8 cellular contexts compared by ENCODE assay signal in genomic region chr10:50577681-50578350, GRCh38. TPM values are rescaled to one million over a fixed set of nuclear protein-coding genes. Genes with fewer than 3 reads are reported as not detected.
DNase-seq lines count a peak whose midpoint lies in the region; ATAC-seq and TF ChIP-seq lines count a peak whose summit lies in the region.

No MANE protein-coding gene starts in this region.

- H3K27me3 Mint-ChIP-seq in activated CD4-positive, alpha-beta memory T cell treated with anti-CD3 and anti-CD28 coated beads for 36 hours: no peaks in the 10 kb centered on the region
- no peaks in the 10 kb centered on the region for H3K27me3 Mint-ChIP-seq in activated CD4-positive, alpha-beta memory T cell treated with anti-CD3 and anti-CD28 coated beads, Interleukin-2, amount 10 ng/mL, durations not matched to agents 7 days and 5 days

- peaks cover 57% of the 10 kb centered on the region for H3K4me1 Mint-ChIP-seq in activated CD4-positive, alpha-beta memory T cell treated with anti-CD3 and anti-CD28 coated beads for 36 hours (ENCODE audit: low read depth)
- peaks cover 7% of the 10 kb centered on the region for H3K4me1 Mint-ChIP-seq in activated CD4-positive, alpha-beta memory T cell treated with anti-CD3 and anti-CD28 coated beads, Interleukin-2, amount 10 ng/mL, durations not matched to agents 7 days and 5 days

- TF ChIP-seq POLR2A in heart left ventricle (IDR thresholded peaks at IDR 0.05) (no peak), stomach (IDR thresholded peaks at IDR 0.05) (no peak), lower leg skin (IDR thresholded peaks at IDR 0.05) (no peak)

- CTCF ChIA-PET in activated CD4-positive, alpha-beta memory T cell treated with anti-CD3 and anti-CD28 coated beads for 36 hours (lab: Charles Lee): interaction anchor here (0.8 to 1.3 kb wide), 2 partner anchors 8 to 9 kb away, joined by 3 read pairs; no protein-coding TSS in a partner anchor
- CTCF ChIA-PET in activated CD4-positive, alpha-beta memory T cell treated with anti-CD3 and anti-CD28 coated beads, Interleukin-2, amount 10 ng/mL, durations not matched to agents 7 days and 5 days (lab: Charles Lee): no interaction called here

- no peaks in the 10 kb centered on the region for H3K9me3 Mint-ChIP-seq in activated CD4-positive, alpha-beta memory T cell treated with anti-CD3 and anti-CD28 coated beads for 36 hours
- H3K9me3 Mint-ChIP-seq in activated CD4-positive, alpha-beta memory T cell treated with anti-CD3 and anti-CD28 coated beads, Interleukin-2, amount 10 ng/mL, durations not matched to agents 7 days and 5 days: no peaks in the 10 kb centered on the region

- H3K9me3 ChIP-seq in SJCRH30 (replicated peaks) (no peaks in the 10 kb centered on the region), heart left ventricle (peaks cover 0 to 7% (median 0%) of the 10 kb centered on the region in 12 donors), stomach (no peaks in the 10 kb centered on the region)

- intact Hi-C loops in activated CD4-positive, alpha-beta memory T cell treated with anti-CD3 and anti-CD28 coated beads for 36 hours (cut with micrococcal nuclease): loop anchor here (5.0 kb wide), 1 partner anchor 44 kb away; the partner anchor contains the start of gene SGMS1
- intact Hi-C loops in heart left ventricle (cut with DNase I): loop anchor here in 2 of 10 donors (1.0 to 5.0 kb wide), 2 partner anchors 34 to 46 kb away; no protein-coding TSS in a partner anchor
- intact Hi-C loops in stomach (cut with DNase I; ENCODE audit: low total_unique reads): no loop called here
- intact Hi-C loops in lower leg skin (cut with DNase I; ENCODE audit: low total_unique reads): no loop called here

- H3K36me3 Mint-ChIP-seq in activated CD4-positive, alpha-beta memory T cell treated with anti-CD3 and anti-CD28 coated beads for 36 hours: no peaks in the 10 kb centered on the region
- H3K36me3 Mint-ChIP-seq in activated CD4-positive, alpha-beta memory T cell treated with anti-CD3 and anti-CD28 coated beads, Interleukin-2, amount 10 ng/mL, durations not matched to agents 7 days and 5 days (ENCODE audit: low read depth): no peaks in the 10 kb centered on the region

- no peak overlapping the region for H3K27ac Mint-ChIP-seq in activated CD4-positive, alpha-beta memory T cell treated with anti-CD3 and anti-CD28 coated beads for 36 hours
- no peak overlapping the region for H3K27ac Mint-ChIP-seq in activated CD4-positive, alpha-beta memory T cell treated with anti-CD3 and anti-CD28 coated beads, Interleukin-2, amount 10 ng/mL, durations not matched to agents 7 days and 5 days

- POLR2A ChIA-PET in activated CD4-positive, alpha-beta memory T cell treated with anti-CD3 and anti-CD28 coated beads for 36 hours (lab: Charles Lee): interaction anchor here (0.6 to 1.4 kb wide), 3 partner anchors 27 to 48 kb away, joined by 3 to 5 read pairs (median 3); partner anchors contain the start of gene SGMS1
- POLR2A ChIA-PET in activated CD4-positive, alpha-beta memory T cell treated with anti-CD3 and anti-CD28 coated beads, Interleukin-2, amount 10 ng/mL, durations not matched to agents 7 days and 5 days (lab: Charles Lee): no interaction called here

- H3K4me3 Mint-ChIP-seq in activated CD4-positive, alpha-beta memory T cell treated with anti-CD3 and anti-CD28 coated beads for 36 hours: no peak overlapping the region
- H3K4me3 Mint-ChIP-seq in activated CD4-positive, alpha-beta memory T cell treated with anti-CD3 and anti-CD28 coated beads, Interleukin-2, amount 10 ng/mL, durations not matched to agents 7 days and 5 days: no peak overlapping the region

- H3K27me3 ChIP-seq in SJCRH30: no peaks in the 10 kb centered on the region
- H3K27me3 ChIP-seq in heart left ventricle: no peaks in the 10 kb centered on the region
- H3K27me3 ChIP-seq in stomach: no peaks in the 10 kb centered on the region

- H3K27ac ChIP-seq in SJCRH30 (peak overlapping the region; percentile 90), heart left ventricle (peak overlapping the region in 10 of 12 donors; percentile 52 to 68 (median 62)), stomach (peak overlapping the region; percentile 69 to 87 (median 78))

- TF ChIP-seq CTCF in heart left ventricle (IDR thresholded peaks at IDR 0.05): no peak
- no peak for TF ChIP-seq CTCF in stomach (IDR thresholded peaks at IDR 0.05)
- no peak for TF ChIP-seq CTCF in lower leg skin (IDR thresholded peaks at IDR 0.05)

- peak; percentile 21 for DNase-seq in activated CD4-positive, alpha-beta memory T cell treated with anti-CD3 and anti-CD28 coated beads for 36 hours
- DNase-seq in activated CD4-positive, alpha-beta memory T cell treated with anti-CD3 and anti-CD28 coated beads, Interleukin-2, amount 10 ng/mL, durations not matched to agents 7 days and 5 days: no peak
- DNase-seq in SJCRH30: peak; percentile 81 to 84
- DNase-seq in heart left ventricle: peak in 3 of 5 donors; percentile 30 to 65 (median 40)
- DNase-seq in stomach: peak; percentile 62
- DNase-seq in NCI-H146 treated with DMSO at 0.1 percent for 48 hours (lab: John Stamatoyannopoulos, UW; ENCODE audit: unreplicated experiment): no peak
- DNase-seq in lower leg skin (ENCODE audit: low spot score in 2 of 2): no peak

- 28 to 31% (median 29%) methylated on average over 7 of the region's 7 CpGs for WGBS in heart left ventricle, 4 donors
- 23 to 39% (median 27%) methylated on average over 7 of the region's 7 CpGs for WGBS in stomach, 5 donors
- WGBS in lower leg skin, 2 donors: 63 to 74% methylated on average over 7 of the region's 7 CpGs

- H3K4me3 ChIP-seq in SJCRH30 (no peak overlapping the region), heart left ventricle (peak overlapping the region in 4 of 12 donors; percentile 7 to 17 (median 11)), stomach (no peak overlapping the region), lower leg skin (ENCODE audit: low read depth, poor library complexity, severe bottlenecking) (no peak overlapping the region)

- no peak for TF ChIP-seq EP300 in stomach (IDR thresholded peaks at IDR 0.05)

- ATAC-seq in heart left ventricle: peak; percentile 79 to 96 (median 86)
- ATAC-seq in HG02763 (IDR thresholded peaks at IDR 0.05; ENCODE audit: unreplicated experiment): no peak

- H3K36me3 ChIP-seq in SJCRH30 (no peaks in the 10 kb centered on the region), heart left ventricle (no peaks in the 10 kb centered on the region), stomach (no peaks in the 10 kb centered on the region)

- peaks cover 35% of the 10 kb centered on the region for H3K4me1 ChIP-seq in SJCRH30
- H3K4me1 ChIP-seq in heart left ventricle: peaks cover 0 to 52% (median 34%) of the 10 kb centered on the region in 12 donors
- H3K4me1 ChIP-seq in stomach: peaks cover 34 to 72% (median 56%) of the 10 kb centered on the region in 4 donors

RNA-seq across cellular contexts. Expression of gene SGMS1, which starts 45.9 kb away (rescaled TPM):
- 1 to 10 TPM; 6.8 to 7.2 TPM for total RNA-seq in activated CD4-positive, alpha-beta memory T cell treated with anti-CD3 and anti-CD28 coated beads for 36 hours
- 10 to 100 TPM; 18.9 to 19.9 TPM for total RNA-seq in activated CD4-positive, alpha-beta memory T cell treated with anti-CD3 and anti-CD28 coated beads, Interleukin-2, amount 10 ng/mL, durations not matched to agents 7 days and 5 days
- total RNA-seq in SJCRH30 (2014; rRNA removed; shearing (Covaris generic)): 13.4 and 14.7 TPM in 2 replicates
- total RNA-seq in heart left ventricle: 10 to 100 TPM; 15.9 to 40.6 (median 19.6) TPM
- 10 to 100 TPM in 1 of 2 donors, 1 to 10 TPM in 1; 6.9 to 29.1 TPM for polyA plus RNA-seq in heart left ventricle
- 100 to 1,000 TPM in 2 of 5 donors, 10 to 100 TPM in 3; 24.6 to 229 (median 75.5) TPM for total RNA-seq in stomach
- polyA plus RNA-seq in stomach: 1 to 10 TPM; 6.2 to 7.8 (median 7.0) TPM
- total RNA-seq in lower leg skin: 100 to 1,000 TPM; 153 to 235 (median 186) TPM

Comparison
In these comparisons a context has a peak if more than half of its experiments do, and no peak if none do; other contexts are left out.
1. DNase-seq: peak in activated CD4-positive, alpha-beta memory T cell treated with anti-CD3 and anti-CD28 coated beads for 36 hours (single experiment), SJCRH30 (2 of 2), heart left ventricle (3 of 5) and stomach (single experiment); none in activated CD4-positive, alpha-beta memory T cell treated with anti-CD3 and anti-CD28 coated beads, Interleukin-2, amount 10 ng/mL, durations not matched to agents 7 days and 5 days (single experiment), NCI-H146 treated with DMSO at 0.1 percent for 48 hours (single experiment) and lower leg skin (0 of 2).
2. Peak in every context shown above with its lines, with median percentiles within 50 percentile points of each other: H3K27ac ChIP-seq.